In the genomic region with DNA sequence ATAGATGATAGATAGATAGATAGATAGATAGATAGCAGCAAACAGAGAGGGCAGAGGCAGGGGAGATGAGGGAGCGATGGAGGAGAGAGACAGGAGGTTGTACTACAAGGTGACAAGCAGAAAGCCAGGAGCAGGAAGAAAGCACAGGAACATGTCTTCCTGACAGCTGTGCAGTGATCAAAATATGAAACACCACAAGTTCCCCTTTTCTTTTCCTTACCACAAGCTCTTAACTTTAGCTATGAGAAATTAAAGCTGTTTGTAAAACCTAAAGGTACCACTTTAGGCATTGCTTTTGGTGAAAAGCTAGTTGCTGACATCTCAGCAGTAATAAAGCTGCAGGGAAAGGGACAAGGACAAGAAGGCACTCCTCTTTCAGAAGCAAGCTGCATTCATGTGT, we compare ENCODE assay signal across 24 cellular contexts.
"Had no signal": no experiment of that assay in that cellular context is flagged by ENCODE, and none has a peak within 500 bp of the region (broad histone marks: within the 10 kb centered on the region; RNA-seq: fewer than 3 reads in every experiment).

No MANE protein-coding gene starts in this region.

- H3K4me1 ChIP-seq: breast epithelium, left lung, neural progenitor cell, testis, uterus had no signal

- ATAC-seq: activated T-cell treated with anti-CD3 and anti-CD28 coated beads, Interleukin-2, amount 50 U/mL, for 4 hours; esophagus mucosa; left lung; naive thymus-derived CD8-positive, alpha-beta T cell had no signal

- H3K9me3 ChIP-seq: breast epithelium, left lung, testis, uterus had no signal

- H3K36me3 ChIP-seq: breast epithelium, left lung, neural progenitor cell, uterus had no signal

- H3K4me3 ChIP-seq: breast epithelium, hepatocyte, left lung, lung, neural progenitor cell, testis, uterus had no signal

- DNase-seq: activated CD4-positive, alpha-beta T cell treated with anti-CD3 and anti-CD28 coated beads for 4 hours; activated CD4-positive, alpha-beta T cell treated with anti-CD3 and anti-CD28 coated beads, Interleukin-2, amount 50 U/mL, for 48 hours; activated CD4-positive, CD25-positive, alpha-beta regulatory T cell; activated CD8-positive, alpha-beta memory T cell treated with anti-CD3 and anti-CD28 coated beads, Interleukin-2, amount 50 U/mL, for 48 hours; activated naive CD4-positive, alpha-beta T cell treated with Interleukin-2 at 50 U/mL for 16 hours; activated naive CD8-positive, alpha-beta T cell treated with anti-CD3 and anti-CD28 coated beads for 36 hours; activated T-cell treated with anti-CD3 and anti-CD28 coated beads, Interleukin-2, amount 50 U/mL, for 4 hours; effector memory CD4-positive, alpha-beta T cell; foreskin melanocyte; immature natural killer cell; kidney glomerular epithelial cell; left lung; naive thymus-derived CD8-positive, alpha-beta T cell; stimulated activated CD4-positive, alpha-beta T cell treated with anti-CD3 and anti-CD28 coated beads, Interleukin-2, amount 100 ng/mL, for 48 hours; stimulated activated CD8-positive, alpha-beta memory T cell treated with anti-CD3 and anti-CD28 coated beads, Interleukin-4, amount 100 ng/mL, for 48 hours; stimulated activated naive B cell treated with anti-CD40 and anti-IgM and Interleukin-4, amounts not matched to agents 10 μg/mL and 1 μg/mL and 100 μg/mL, for 72 hours; testis; trophoblast cell; uterus had no signal
